In the genomic region with DNA sequence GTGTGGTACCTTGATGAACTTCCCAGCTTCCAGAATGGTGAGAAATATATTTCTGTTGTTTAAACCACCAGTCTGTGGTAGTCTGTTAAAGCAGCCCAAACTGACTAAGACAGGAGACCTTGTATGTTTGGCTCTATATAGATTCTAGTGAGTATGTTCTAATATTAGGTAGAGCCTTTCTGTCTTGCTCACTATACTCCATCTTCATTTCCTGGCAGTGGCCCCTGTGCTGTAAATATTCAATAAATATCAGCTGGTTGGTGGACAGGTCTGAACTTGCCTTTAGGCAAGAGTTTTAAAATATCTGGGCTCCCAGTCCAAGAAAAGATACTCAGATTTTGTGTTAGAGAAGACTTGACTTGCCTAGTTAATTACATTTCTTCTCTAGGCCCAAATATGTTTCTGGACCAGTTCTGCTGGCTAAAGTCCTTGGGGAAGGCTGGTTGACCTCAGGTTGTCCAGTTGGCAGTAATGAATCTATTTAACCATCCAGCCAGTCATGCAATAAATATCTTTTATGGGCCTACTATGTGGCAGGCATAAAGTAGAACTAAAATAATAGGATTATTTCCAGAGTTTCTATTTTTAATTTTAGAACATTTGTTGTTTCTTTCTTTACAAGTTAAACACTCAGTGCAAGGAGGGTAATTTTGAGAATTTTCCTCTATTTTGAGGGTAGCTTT, we compare ENCODE assay signal across 24 cellular contexts. TPM values are rescaled to one million over a fixed set of nuclear protein-coding genes. Genes with fewer than 3 reads are reported as not detected.
DNase-seq lines count a peak whose midpoint lies in the region; ATAC-seq, FAIRE-seq and TF ChIP-seq lines count a peak whose summit lies in the region.
"Had no signal": no experiment of that assay in that cellular context is flagged by ENCODE, and none has a peak within 500 bp of the region (broad histone marks: within the 10 kb centered on the region; RNA-seq: fewer than 3 reads in every experiment).

No MANE protein-coding gene starts in this region.

- H3K4me2 ChIP-seq in astrocyte (ENCODE audit: low read length) (no peak overlapping the region), keratinocyte (ENCODE audit: control insufficient read depth, extremely low read depth, insufficient read depth, low read depth, low read length) (peak overlapping the region; percentile 73)
- H3K4me2 ChIP-seq: BLaER1 treated with 17β-estradiol and CSF1 and Interleukin-3, amounts not matched to agents 10 nM and 100 nM had no signal

- H3K36me3 ChIP-seq in right atrium auricular region = no peaks in the 10 kb centered on the region
- H3K36me3 ChIP-seq in astrocyte (ENCODE audit: insufficient read depth, low read length) = no peaks in the 10 kb centered on the region
- peaks cover 1 to 2% of the 10 kb centered on the region in 2 experiments for H3K36me3 ChIP-seq in keratinocyte (ENCODE audit: control insufficient read depth in 2 of 2, extremely low read depth in 1 of 2, insufficient read depth in 2 of 2, low read length in 2 of 2)
- H3K36me3 ChIP-seq: BLaER1 treated with 17β-estradiol and CSF1 and Interleukin-3, amounts not matched to agents 10 nM and 100 nM; SJSA1 had no signal

- no peak for TF ChIP-seq CTCF in right atrium auricular region (IDR thresholded peaks at IDR 0.05)
- TF ChIP-seq CTCF in astrocyte (IDR thresholded peaks at IDR 0.05; ENCODE audit: insufficient read depth, low read depth, low read length) = no peak
- no peak for TF ChIP-seq CTCF in keratinocyte (optimal IDR thresholded peaks at IDR 0.05 in 1 of 3, IDR thresholded peaks at IDR 0.05 in 1 of 3, conservative IDR thresholded peaks at IDR 0.05 in 1 of 3; ENCODE audit: extremely low read depth in 1 of 3, insufficient read depth in 2 of 3, low read length in 3 of 3)
- no peak for TF ChIP-seq CTCF in CD14-positive monocyte (IDR thresholded peaks at IDR 0.05)

- no peak for ATAC-seq in GM21786 (IDR thresholded peaks at IDR 0.05; ENCODE audit: unreplicated experiment)
- ATAC-seq: PC-3 had no signal

- H3K4me1 Mint-ChIP-seq in astrocyte (ENCODE audit: low read depth, unreplicated experiment) (peaks cover 3% of the 10 kb centered on the region), CD14-positive monocyte (peaks cover 12% of the 10 kb centered on the region)

- FAIRE-seq in astrocyte (lab: Jason Lieb, UNC) (no peak), keratinocyte (lab: Jason Lieb, UNC) (peak; percentile 41)
- FAIRE-seq: GM12892, GM18507, HTR-8/SVneo had no signal

- no peaks in the 10 kb centered on the region for H3K36me3 Mint-ChIP-seq in astrocyte (ENCODE audit: low read depth, unreplicated experiment)
- no peaks in the 10 kb centered on the region for H3K36me3 Mint-ChIP-seq in CD14-positive monocyte

- H4K20me1 ChIP-seq in astrocyte (ENCODE audit: insufficient read depth, low read length) (no peaks in the 10 kb centered on the region), keratinocyte (ENCODE audit: control insufficient read depth, extremely low read depth, insufficient read depth, low read length) (peaks cover 2% of the 10 kb centered on the region)
- H4K20me1 ChIP-seq: BLaER1 treated with 17β-estradiol and CSF1 and Interleukin-3, amounts not matched to agents 10 nM and 100 nM had no signal

- H3K4me1 ChIP-seq in right atrium auricular region = peaks cover 0 to 15% of the 10 kb centered on the region in 2 donors
- peaks cover 3% of the 10 kb centered on the region for H3K4me1 ChIP-seq in astrocyte (ENCODE audit: insufficient read depth, low read length)
- peaks cover 18% of the 10 kb centered on the region for H3K4me1 ChIP-seq in keratinocyte (ENCODE audit: control insufficient read depth, extremely low read depth, insufficient read depth, low read length)
- H3K4me1 ChIP-seq: SJSA1 had no signal

- no peaks in the 10 kb centered on the region for H3K79me2 ChIP-seq in astrocyte (ENCODE audit: insufficient read depth, low read length)
- H3K79me2 ChIP-seq in keratinocyte (ENCODE audit: control insufficient read depth, insufficient read depth, low read length) = peaks cover 57% of the 10 kb centered on the region

- H3K9me3 ChIP-seq in right atrium auricular region = no peaks in the 10 kb centered on the region
- no peaks in the 10 kb centered on the region for H3K9me3 ChIP-seq in astrocyte (ENCODE audit: insufficient read depth, low read depth, low read length)
- H3K9me3 ChIP-seq in keratinocyte (ENCODE audit: control insufficient read depth, low read depth, low read length) = no peaks in the 10 kb centered on the region

- intact Hi-C loops in cardiac septum (cut with DNase I) = no loop called here
- intact Hi-C loops in CD14-positive monocyte (cut with micrococcal nuclease) = no loop called here

- H2AFZ ChIP-seq in astrocyte (ENCODE audit: low read depth, low read length) (no peak overlapping the region), keratinocyte (ENCODE audit: control insufficient read depth, low read length) (no peak overlapping the region)

- H3K27me3 ChIP-seq in right atrium auricular region = no peaks in the 10 kb centered on the region
- H3K27me3 ChIP-seq in astrocyte (ENCODE audit: insufficient read depth, low read length) = no peaks in the 10 kb centered on the region
- no peaks in the 10 kb centered on the region for H3K27me3 ChIP-seq in keratinocyte (ENCODE audit: control insufficient read depth, extremely low read depth, insufficient read depth, low read length)
- H3K27me3 ChIP-seq: BLaER1 treated with 17β-estradiol and CSF1 and Interleukin-3, amounts not matched to agents 10 nM and 100 nM had no signal

- H3K9me1 ChIP-seq in keratinocyte (ENCODE audit: control insufficient read depth, extremely low read depth, insufficient read depth, low read length) = peaks cover 3% of the 10 kb centered on the region

- peaks cover 4% of the 10 kb centered on the region for H3K9me3 Mint-ChIP-seq in astrocyte (ENCODE audit: unreplicated experiment)
- H3K9me3 Mint-ChIP-seq in CD14-positive monocyte = peaks cover 0 to 8% (median 0%) of the 10 kb centered on the region in 7 donors

- DNase-seq in right atrium auricular region (ENCODE audit: low spot score) (no peak), cardiac septum (ENCODE audit: low spot score) (no peak), astrocyte (ENCODE audit: low read depth) (no peak), keratinocyte (ENCODE audit: low read depth, low spot score) (no peak), CD14-positive monocyte (ENCODE audit: low spot score) (no peak), kidney tubule cell (ENCODE audit: low spot score) (no peak)
- DNase-seq: CD8-positive, alpha-beta memory T cell; DMS53; IMR-90; Karpas-422; MM.1S; NCI-H1092 treated with DMSO at 0.1 percent for 48 hours; NCI-H1694 treated with DMSO at 0.1 percent for 48 hours; NCI-H2227 treated with DMSO at 0.1 percent for 48 hours; NCI-H510A treated with DMSO at 0.1 percent for 48 hours; PC-3; RPMI8226 had no signal

- dilution Hi-C loops in keratinocyte (cut with MboI; ENCODE audit: extremely low pct_ligation_motif_present, low sequenced_read_pairs) = no loop called here

- H3K27me3 Mint-ChIP-seq in astrocyte (ENCODE audit: low read depth, unreplicated experiment) = peaks cover 2% of the 10 kb centered on the region
- H3K27me3 Mint-ChIP-seq in CD14-positive monocyte (ENCODE audit: low read depth in 3 of 3) = peaks cover 0 to 10% (median 2%) of the 10 kb centered on the region in 3 donors

- H3K9ac ChIP-seq in astrocyte (ENCODE audit: low read length) (no peak overlapping the region), keratinocyte (ENCODE audit: control insufficient read depth, extremely low read depth, insufficient read depth, low read length) (no peak overlapping the region)
- H3K9ac ChIP-seq: BLaER1 treated with 17β-estradiol and CSF1 and Interleukin-3, amounts not matched to agents 10 nM and 100 nM had no signal

- H3K27ac Mint-ChIP-seq in astrocyte (ENCODE audit: unreplicated experiment) (peak overlapping the region; percentile 18), CD14-positive monocyte (no peak overlapping the region)
- H3K27ac Mint-ChIP-seq: CD8-positive, alpha-beta memory T cell had no signal

- H3K4me3 ChIP-seq in right atrium auricular region (no peak overlapping the region), astrocyte (ENCODE audit: insufficient read depth, low read depth, low read length) (no peak overlapping the region), keratinocyte (ENCODE audit: control insufficient read depth in 2 of 3, extremely low read depth in 1 of 3, insufficient read depth in 2 of 3, low read depth in 1 of 3, low read length in 3 of 3) (peak overlapping the region in 1 of 3 experiments; percentile 46)
- H3K4me3 ChIP-seq: BLaER1 treated with 17β-estradiol and CSF1 and Interleukin-3, amounts not matched to agents 10 nM and 100 nM; SJSA1 had no signal

- peak overlapping the region; percentile 77 to 89 for H3K27ac ChIP-seq in right atrium auricular region
- H3K27ac ChIP-seq in astrocyte (ENCODE audit: low read depth, low read length) = no peak overlapping the region
- H3K27ac ChIP-seq in keratinocyte (ENCODE audit: control insufficient read depth, insufficient read depth, low read length) = peak overlapping the region; percentile 31
- H3K27ac ChIP-seq: BLaER1 treated with 17β-estradiol and CSF1 and Interleukin-3, amounts not matched to agents 10 nM and 100 nM; SJSA1 had no signal

- no peak overlapping the region for H3K4me3 Mint-ChIP-seq in astrocyte (ENCODE audit: unreplicated experiment)
- no peak overlapping the region for H3K4me3 Mint-ChIP-seq in CD14-positive monocyte
- H3K4me3 Mint-ChIP-seq: CD8-positive, alpha-beta memory T cell had no signal

RNA-seq across cellular contexts. Expression of gene PPP1R14C, which starts 22.3 kb away (rescaled TPM):
- total RNA-seq in right atrium auricular region = 100 to 1,000 TPM in 1 of 2 donors, 10 to 100 TPM in 1; 85.4 to 130 TPM
- 91.5 TPM for total RNA-seq in cardiac septum
- 3.9 and 6.6 TPM in 2 replicates for total RNA-seq in astrocyte
- 35.4 to 50.6 TPM (median 43.7 TPM) in 3 replicates for polyA plus RNA-seq in keratinocyte
- 116 TPM for polyA plus RNA-seq in keratinocyte (2011; ENCODE audit: low read depth)
- 44.1 and 64.6 TPM in 2 replicates for polyA plus RNA-seq in keratinocyte (2011; cell fraction: cytosol; rRNA removed)
- polyA plus RNA-seq in keratinocyte (2011; cell fraction: nucleus; rRNA removed) = 28.6 and 39.7 TPM in 2 replicates
- 39.7 and 113 TPM in 2 replicates for polyA plus RNA-seq in keratinocyte (2012; ENCODE audit: low replicate concordance)
- polyA minus RNA-seq in keratinocyte = 6.7 to 26.4 TPM (median 23.0 TPM) in 3 replicates
- 26.1 TPM for polyA minus RNA-seq in keratinocyte (2011; cell fraction: cytosol; rRNA and poly(A)+ RNA removed)
- polyA minus RNA-seq in keratinocyte (2011; cell fraction: nucleus; rRNA and poly(A)+ RNA removed) = 12.0 and 20.9 TPM in 2 replicates
- not detected for polyA plus RNA-seq in CD14-positive monocyte
- total RNA-seq: H4, IMR-90, SJSA1 had no signal
- polyA plus RNA-seq: IMR-90 had no signal

Comparison
In these comparisons a context has a peak if more than half of its experiments do, and no peak if none do; other contexts are left out.
1. RNA of gene PPP1R14C, which starts 22.3 kb away (total RNA-seq): 85.4 to 130 TPM in right atrium auricular region and 91.5 TPM in cardiac septum (single experiment); 3.9 to 6.6 TPM in astrocyte; every median in the first group is over 10 times any median in the second.